8 cellular contexts compared by ENCODE assay signal in genomic region chr1:223244366-223245103, GRCh38.
DNase-seq lines count a peak whose midpoint lies in the region; ATAC-seq and TF ChIP-seq lines count a peak whose summit lies in the region.

No MANE protein-coding gene starts in this region.

- TF ChIP-seq CTCF in astrocyte of the cerebellum (IDR thresholded peaks at IDR 0.05; ENCODE audit: low read depth, low read length, missing control alignments) = peak; percentile 39

- peak; percentile 54 for ATAC-seq in HG03342 (IDR thresholded peaks at IDR 0.05; ENCODE audit: unreplicated experiment)
- ATAC-seq in GM21825 (IDR thresholded peaks at IDR 0.05; ENCODE audit: unreplicated experiment) = no peak

- no peak overlapping the region for H3K4me3 ChIP-seq in astrocyte of the cerebellum (ENCODE audit: low read depth, low read length)

- in situ Hi-C loops in astrocyte of the cerebellum (cut with HindIII; ENCODE audit: low sequenced_read_pairs) = no loop called here

- DNase-seq in activated naive CD4-positive, alpha-beta T cell treated with Interleukin-2 at 50 U/mL for 16 hours = peak; percentile 26
- DNase-seq in activated naive CD4-positive, alpha-beta T cell (lab: John Stamatoyannopoulos, UW) = no peak
- DNase-seq in astrocyte of the cerebellum (ENCODE audit: low read depth) (no peak), SW 1271 (lab: John Stamatoyannopoulos, UW) (no peak), NCI-H524 treated with DMSO at 0.1 percent for 48 hours (lab: John Stamatoyannopoulos, UW) (no peak)
- DNase-seq in stimulated activated CD4-positive, alpha-beta T cell treated with anti-CD3 and anti-CD28 coated beads, Interleukin-4, amount 100 ng/mL, for 24 hours = peak; percentile 25

Comparison
In these comparisons a context has a peak if more than half of its experiments do, and no peak if none do; other contexts are left out.
1. DNase-seq: peak in activated naive CD4-positive, alpha-beta T cell treated with Interleukin-2 at 50 U/mL for 16 hours (single experiment) and stimulated activated CD4-positive, alpha-beta T cell treated with anti-CD3 and anti-CD28 coated beads, Interleukin-4, amount 100 ng/mL, for 24 hours (single experiment); none in activated naive CD4-positive, alpha-beta T cell (0 of 4), astrocyte of the cerebellum (single experiment), SW 1271 (0 of 2) and NCI-H524 treated with DMSO at 0.1 percent for 48 hours (single experiment).